In the genomic region with DNA sequence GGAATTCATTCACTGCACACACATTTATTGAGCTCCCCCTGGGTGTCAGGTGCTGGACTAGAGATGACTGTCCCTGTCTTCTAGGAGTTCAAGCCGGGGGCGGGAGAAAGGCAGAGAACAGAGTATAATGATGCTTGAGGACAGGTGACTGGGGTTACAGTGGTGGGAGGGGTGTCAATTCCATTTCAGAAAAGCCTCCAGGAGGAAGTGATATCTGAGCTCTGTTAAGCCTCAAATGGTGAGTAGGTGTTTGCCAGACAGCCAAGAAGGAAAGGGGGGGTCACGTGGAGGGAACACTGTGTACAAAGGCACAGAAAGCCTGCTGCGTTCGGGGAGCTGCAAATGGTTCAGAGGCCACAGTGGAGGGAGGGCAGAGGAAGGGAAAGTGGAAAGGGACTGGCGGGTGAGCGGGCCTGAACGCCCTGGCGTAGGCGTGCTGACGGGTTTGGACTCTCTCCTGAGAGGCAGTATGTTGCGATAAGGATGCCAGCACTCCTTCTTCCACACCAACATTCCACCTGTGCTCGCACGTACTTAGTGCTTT, we compare ENCODE assay signal across 10 cellular contexts. TPM values are rescaled to one million over a fixed set of nuclear protein-coding genes. Genes with fewer than 3 reads are reported as not detected.
DNase-seq lines count a peak whose midpoint lies in the region; ATAC-seq lines count a peak whose summit lies in the region.
"Had no signal": no experiment of that assay in that cellular context is flagged by ENCODE, and none has a peak within 500 bp of the region (broad histone marks: within the 10 kb centered on the region; RNA-seq: fewer than 3 reads in every experiment).

No MANE protein-coding gene starts in this region.

- H3K27ac Mint-ChIP-seq in stimulated activated naive B cell treated with anti-CD40 and anti-IgM and Interleukin-4, amounts not matched to agents 10 μg/mL and 1 μg/mL and 100 μg/mL, for 72 hours, result no peak overlapping the region
- H3K27ac Mint-ChIP-seq in effector memory CD8-positive, alpha-beta T cell, result no peak overlapping the region

- peak; percentile 55 for DNase-seq in DMS 273 (lab: John Stamatoyannopoulos, UW; ENCODE audit: unreplicated experiment)
- DNase-seq in DMS 273 treated with DMSO at 0.1 percent for 48 hours (lab: John Stamatoyannopoulos, UW), result no peak
- peak; percentile 64 to 83 for DNase-seq in SJCRH30
- peak; percentile 86 for DNase-seq in left cardiac atrium
- DNase-seq in stimulated activated naive B cell treated with anti-CD40 and anti-IgM and Interleukin-4, amounts not matched to agents 10 μg/mL and 1 μg/mL and 100 μg/mL, for 72 hours, result peak; percentile 59
- DNase-seq in SK-N-DZ (ENCODE audit: low spot score), result no peak
- no peak for DNase-seq in effector memory CD8-positive, alpha-beta T cell
- no peak for DNase-seq in ACHN
- DNase-seq: naive B cell had no signal

- no peaks in the 10 kb centered on the region for H3K9me3 ChIP-seq in SJCRH30 (replicated peaks)

- intact Hi-C loops in left cardiac atrium (cut with DNase I), result loop anchor here (5.0 to 10.0 kb wide), 2 partner anchors 289 to 431 kb away; a partner anchor contains a TSS

- H3K27me3 ChIP-seq in SJCRH30, result peaks cover 4% of the 10 kb centered on the region; the same call in 1 of the 2 replicates

- peaks cover 12% of the 10 kb centered on the region; the same call in 1 of the 2 replicates for H3K4me1 ChIP-seq in SJCRH30

- no peak overlapping the region for H3K4me3 ChIP-seq in SJCRH30

- peak overlapping the region; percentile 37 to 57 for H3K4me3 Mint-ChIP-seq in stimulated activated naive B cell treated with anti-CD40 and anti-IgM and Interleukin-4, amounts not matched to agents 10 μg/mL and 1 μg/mL and 100 μg/mL, for 72 hours
- no peak overlapping the region for H3K4me3 Mint-ChIP-seq in effector memory CD8-positive, alpha-beta T cell

- in situ Hi-C loops in ACHN (cut with HindIII; ENCODE audit: low pct_ligation_motif_present, low pct_unique_long_range_greater_than_20kb, low sequenced_read_pairs), result no loop called here

- H3K9me3 Mint-ChIP-seq in stimulated activated naive B cell treated with anti-CD40 and anti-IgM and Interleukin-4, amounts not matched to agents 10 μg/mL and 1 μg/mL and 100 μg/mL, for 72 hours, result no peaks in the 10 kb centered on the region
- no peaks in the 10 kb centered on the region for H3K9me3 Mint-ChIP-seq in effector memory CD8-positive, alpha-beta T cell
- H3K9me3 Mint-ChIP-seq: naive B cell had no signal

- H3K4me1 Mint-ChIP-seq in stimulated activated naive B cell treated with anti-CD40 and anti-IgM and Interleukin-4, amounts not matched to agents 10 μg/mL and 1 μg/mL and 100 μg/mL, for 72 hours, result peaks cover 23 to 30% of the 10 kb centered on the region in 2 donors
- peaks cover 14 to 16% of the 10 kb centered on the region in 2 donors for H3K4me1 Mint-ChIP-seq in effector memory CD8-positive, alpha-beta T cell (ENCODE audit: low read depth in 2 of 2)

- peaks cover 25 to 28% of the 10 kb centered on the region in 2 donors for H3K27me3 Mint-ChIP-seq in stimulated activated naive B cell treated with anti-CD40 and anti-IgM and Interleukin-4, amounts not matched to agents 10 μg/mL and 1 μg/mL and 100 μg/mL, for 72 hours
- H3K27me3 Mint-ChIP-seq in effector memory CD8-positive, alpha-beta T cell, result peaks cover 4 to 33% of the 10 kb centered on the region in 2 donors

- no peaks in the 10 kb centered on the region for H3K36me3 ChIP-seq in SJCRH30

- ATAC-seq in left cardiac atrium, result peak; percentile 61 to 71
- peak; percentile 62 for ATAC-seq in stimulated activated naive B cell treated with anti-CD40 and anti-IgM and Interleukin-4, amounts not matched to agents 10 μg/mL and 1 μg/mL and 100 μg/mL, for 72 hours (replicated peaks)
- ATAC-seq in effector memory CD8-positive, alpha-beta T cell (replicated peaks), result no peak

- H3K36me3 Mint-ChIP-seq in stimulated activated naive B cell treated with anti-CD40 and anti-IgM and Interleukin-4, amounts not matched to agents 10 μg/mL and 1 μg/mL and 100 μg/mL, for 72 hours, result no peaks in the 10 kb centered on the region
- H3K36me3 Mint-ChIP-seq in effector memory CD8-positive, alpha-beta T cell (ENCODE audit: insufficient read depth), result peaks cover 17% of the 10 kb centered on the region
- H3K36me3 Mint-ChIP-seq: naive B cell had no signal

- H3K27ac ChIP-seq in SJCRH30, result no peak overlapping the region
- H3K27ac ChIP-seq: 22Rv1 had no signal

RNA-seq across cellular contexts. Expression of a gene that starts 9.7 kb away (rescaled TPM):
- 1.0 and 1.2 TPM in 2 replicates for total RNA-seq in SJCRH30 (2014; rRNA removed; shearing (Covaris generic))
- 1 to 10 TPM; 3.6 to 6.5 TPM for total RNA-seq in left cardiac atrium
- 0.44 and 0.58 TPM in 2 replicates for polyA plus RNA-seq in SK-N-DZ (2014; cell fraction: cytosol; rRNA removed)
- polyA plus RNA-seq in SK-N-DZ (2014; cell fraction: nucleus; rRNA removed), result not detected in 2 replicates

Comparison
In these comparisons a context has a peak if more than half of its experiments do, and no peak if none do; other contexts are left out.
1. DNase-seq: peak in DMS 273 (single experiment), SJCRH30 (2 of 2), left cardiac atrium (single experiment) and stimulated activated naive B cell treated with anti-CD40 and anti-IgM and Interleukin-4, amounts not matched to agents 10 μg/mL and 1 μg/mL and 100 μg/mL, for 72 hours (single experiment); none in DMS 273 treated with DMSO at 0.1 percent for 48 hours (single experiment), SK-N-DZ (single experiment), effector memory CD8-positive, alpha-beta T cell (0 of 3) and ACHN (single experiment).
2. H3K4me3 Mint-ChIP-seq: peak in stimulated activated naive B cell treated with anti-CD40 and anti-IgM and Interleukin-4, amounts not matched to agents 10 μg/mL and 1 μg/mL and 100 μg/mL, for 72 hours (2 of 2); none in effector memory CD8-positive, alpha-beta T cell (0 of 2).